In genomic region chr7:5767066-5767465, GRCh38 we compare ENCODE assay signal across 1 cellular context.
TF ChIP-seq lines count a peak whose summit lies in the region.

No MANE protein-coding gene starts in this region.

TF ChIP-seq in HepG2, 621 proteins besides CTCF, POLR2A, EP300 and RAD21 (continued from another document):
- TF ChIP-seq IKZF5 (CRISPR knock-in tag; IDR thresholded peaks at IDR 0.05) (no peak), YEATS2 (CRISPR knock-in tag; IDR thresholded peaks at IDR 0.05; ENCODE audit: borderline replicate concordance) (no peak), ZBTB3 (CRISPR knock-in tag; IDR thresholded peaks at IDR 0.05; ENCODE audit: borderline replicate concordance, low read depth) (no peak), ZC3H13 (CRISPR knock-in tag; IDR thresholded peaks at IDR 0.05) (no peak), ZNF501 (CRISPR knock-in tag; IDR thresholded peaks at IDR 0.05) (no peak)
